ENCODE assay signal across 19 cellular contexts in genomic region chr22:47031628-47031915, GRCh38.
"Had no signal": no experiment of that assay in that cellular context is flagged by ENCODE, and none has a peak within 500 bp of the region (broad histone marks: within the 10 kb centered on the region; RNA-seq: fewer than 3 reads in every experiment).

No MANE protein-coding gene starts in this region.

- H3K36me3 Mint-ChIP-seq: activated CD8-positive, alpha-beta memory T cell treated with anti-CD3 and anti-CD28 coated beads, Interleukin-2, amount 10 ng/mL, durations not matched to agents 7 days and 5 days had no signal

- H3K4me3 ChIP-seq: colonic mucosa, gastrocnemius medialis, heart left ventricle, pancreas, tibial nerve had no signal

- H3K9me3 Mint-ChIP-seq: activated CD4-positive, alpha-beta memory T cell treated with anti-CD3 and anti-CD28 coated beads, Interleukin-2, amount 10 ng/mL, durations not matched to agents 7 days and 5 days; activated naive CD8-positive, alpha-beta T cell treated with anti-CD3 and anti-CD28 coated beads for 36 hours; activated T-helper 17 cell treated with anti-CD3 and anti-CD28 coated beads, Interleukin-2, amount 50 U/mL, for 72 hours; naive thymus-derived CD8-positive, alpha-beta T cell; stimulated activated naive B cell treated with anti-CD40 and anti-IgM and Interleukin-4, amounts not matched to agents 10 μg/mL and 1 μg/mL and 100 μg/mL, for 72 hours had no signal

- H3K4me3 Mint-ChIP-seq: activated CD4-positive, alpha-beta memory T cell treated with anti-CD3 and anti-CD28 coated beads, Interleukin-2, amount 10 ng/mL, durations not matched to agents 7 days and 5 days; activated CD8-positive, alpha-beta memory T cell treated with anti-CD3 and anti-CD28 coated beads, Interleukin-2, amount 10 ng/mL, durations not matched to agents 7 days and 5 days; activated naive CD8-positive, alpha-beta T cell treated with anti-CD3 and anti-CD28 coated beads for 36 hours; activated T-helper 17 cell treated with anti-CD3 and anti-CD28 coated beads, Interleukin-2, amount 50 U/mL, for 72 hours; naive thymus-derived CD8-positive, alpha-beta T cell had no signal

- DNase-seq: activated CD4-positive, alpha-beta memory T cell treated with anti-CD3 and anti-CD28 coated beads, Interleukin-2, amount 10 ng/mL, durations not matched to agents 7 days and 5 days; activated CD4-positive, alpha-beta T cell treated with anti-CD3 and anti-CD28 coated beads for 48 hours; activated CD4-positive, CD25-positive, alpha-beta regulatory T cell; activated CD8-positive, alpha-beta memory T cell treated with anti-CD3 and anti-CD28 coated beads, Interleukin-2, amount 10 ng/mL, durations not matched to agents 7 days and 5 days; activated naive CD4-positive, alpha-beta T cell; activated naive CD8-positive, alpha-beta T cell treated with anti-CD3 and anti-CD28 coated beads for 36 hours; amniotic stem cell; central memory CD4-positive, alpha-beta T cell; gastrocnemius medialis; stimulated activated naive B cell treated with anti-CD40 and anti-IgM and Interleukin-4, amounts not matched to agents 10 μg/mL and 1 μg/mL and 100 μg/mL, for 72 hours; T-helper 1 cell; T-helper 9 cell had no signal

- H3K9me3 ChIP-seq: colonic mucosa, gastrocnemius medialis, heart left ventricle, neutrophil, pancreas, tibial nerve had no signal

- H3K27me3 Mint-ChIP-seq: activated CD4-positive, alpha-beta memory T cell treated with anti-CD3 and anti-CD28 coated beads, Interleukin-2, amount 10 ng/mL, durations not matched to agents 7 days and 5 days; activated CD8-positive, alpha-beta memory T cell treated with anti-CD3 and anti-CD28 coated beads, Interleukin-2, amount 10 ng/mL, durations not matched to agents 7 days and 5 days; activated naive CD8-positive, alpha-beta T cell treated with anti-CD3 and anti-CD28 coated beads for 36 hours; activated T-helper 17 cell treated with anti-CD3 and anti-CD28 coated beads, Interleukin-2, amount 50 U/mL, for 72 hours; naive thymus-derived CD8-positive, alpha-beta T cell; stimulated activated naive B cell treated with anti-CD40 and anti-IgM and Interleukin-4, amounts not matched to agents 10 μg/mL and 1 μg/mL and 100 μg/mL, for 72 hours had no signal

- H3K27ac Mint-ChIP-seq: activated CD4-positive, alpha-beta memory T cell treated with anti-CD3 and anti-CD28 coated beads, Interleukin-2, amount 10 ng/mL, durations not matched to agents 7 days and 5 days; activated CD8-positive, alpha-beta memory T cell treated with anti-CD3 and anti-CD28 coated beads, Interleukin-2, amount 10 ng/mL, durations not matched to agents 7 days and 5 days; activated naive CD8-positive, alpha-beta T cell treated with anti-CD3 and anti-CD28 coated beads for 36 hours; activated T-helper 17 cell treated with anti-CD3 and anti-CD28 coated beads, Interleukin-2, amount 50 U/mL, for 72 hours had no signal

- H3K36me3 ChIP-seq: colonic mucosa, gastrocnemius medialis, pancreas, tibial nerve had no signal

- ATAC-seq: activated CD8-positive, alpha-beta memory T cell treated with anti-CD3 and anti-CD28 coated beads, Interleukin-2, amount 10 ng/mL, durations not matched to agents 7 days and 5 days; activated T-helper 17 cell treated with anti-CD3 and anti-CD28 coated beads, Interleukin-2, amount 50 U/mL, for 72 hours; gastrocnemius medialis; heart left ventricle; naive thymus-derived CD8-positive, alpha-beta T cell; stimulated activated naive B cell treated with anti-CD40 and anti-IgM and Interleukin-4, amounts not matched to agents 10 μg/mL and 1 μg/mL and 100 μg/mL, for 72 hours had no signal

- H3K4me1 Mint-ChIP-seq: activated CD4-positive, alpha-beta memory T cell treated with anti-CD3 and anti-CD28 coated beads, Interleukin-2, amount 10 ng/mL, durations not matched to agents 7 days and 5 days; activated CD8-positive, alpha-beta memory T cell treated with anti-CD3 and anti-CD28 coated beads, Interleukin-2, amount 10 ng/mL, durations not matched to agents 7 days and 5 days; activated naive CD8-positive, alpha-beta T cell treated with anti-CD3 and anti-CD28 coated beads for 36 hours had no signal

- H3K27ac ChIP-seq: gastrocnemius medialis, heart left ventricle, neutrophil had no signal

- H3K27me3 ChIP-seq: colonic mucosa, gastrocnemius medialis, heart left ventricle, neutrophil, pancreas, tibial nerve had no signal

- H3K4me1 ChIP-seq: gastrocnemius medialis, heart left ventricle had no signal
